In genomic region chr5:124605516-124605915, GRCh38 we compare ENCODE assay signal across 10 cellular contexts.
A peak's percentile ranks its signal among the peaks of the same experiment; 100 is the strongest.
DNase-seq lines count a peak whose midpoint lies in the region; ATAC-seq and TF ChIP-seq lines count a peak whose summit lies in the region.
"Had no signal": no experiment of that assay in that cellular context is flagged by ENCODE, and none has a peak within 500 bp of the region (broad histone marks: within the 10 kb centered on the region; RNA-seq: fewer than 3 reads in every experiment).

No MANE protein-coding gene starts in this region.

- DNase-seq in NCI-H345 (lab: John Stamatoyannopoulos, UW) (peak; percentile 53), NCI-H345 treated with DMSO at 0.1 percent for 48 hours (lab: John Stamatoyannopoulos, UW; ENCODE audit: unreplicated experiment) (no peak), fibroblast of gingiva (ENCODE audit: low read depth) (peak; percentile 40), midbrain (lab: John Stamatoyannopoulos, UW) (peak; percentile 42), upper lobe of left lung (no peak), brain microvascular endothelial cell (no peak)
- DNase-seq in NK-92 treated with Interleukin-12 subunit alpha and Interleukin-12 subunit beta, amount 100 ng/mL, for 24 hours (lab: John Stamatoyannopoulos, UW), result no peak
- DNase-seq: DND-41, NCI-H2227 treated with DMSO at 0.1 percent for 48 hours had no signal

- H3K27ac ChIP-seq in upper lobe of left lung (peak overlapping the region in 3 of 4 donors; percentile 16 to 27 (median 27)), brain microvascular endothelial cell (no peak overlapping the region)

- no peak overlapping the region for H3K4me3 ChIP-seq in upper lobe of left lung
- no peak overlapping the region for H3K4me3 ChIP-seq in brain microvascular endothelial cell (ENCODE audit: low read depth, low read length)

- in situ Hi-C loops in brain microvascular endothelial cell (cut with HindIII; ENCODE audit: low pct_ligation_motif_present, low sequenced_read_pairs), result no loop called here

- WGBS in upper lobe of left lung, 2 donors, result 53 to 54% methylated on average over 4 of the region's 4 CpGs

- peak in 1 of 2 donors; percentile 70 for ATAC-seq in upper lobe of left lung (ENCODE audit: low FRiP score in 2 of 2)
- no peak for ATAC-seq in HG03469 (IDR thresholded peaks at IDR 0.05; ENCODE audit: unreplicated experiment)

- H3K27me3 ChIP-seq in upper lobe of left lung, result no peaks in the 10 kb centered on the region
- H3K27me3 ChIP-seq in brain microvascular endothelial cell (replicated peaks), result no peaks in the 10 kb centered on the region

- TF ChIP-seq CTCF in upper lobe of left lung (IDR thresholded peaks at IDR 0.05) (no peak), brain microvascular endothelial cell (IDR thresholded peaks at IDR 0.05; ENCODE audit: low read depth, low read length, missing control alignments) (no peak)

- TF ChIP-seq POLR2A in upper lobe of left lung (IDR thresholded peaks at IDR 0.05), result no peak

- H3K4me1 ChIP-seq in upper lobe of left lung, result peaks cover under 1 to 19% (median 14%) of the 10 kb centered on the region in 4 donors

- no peaks in the 10 kb centered on the region for H3K36me3 ChIP-seq in upper lobe of left lung
- no peaks in the 10 kb centered on the region for H3K36me3 ChIP-seq in brain microvascular endothelial cell (replicated peaks)

- H3K9me3 ChIP-seq in upper lobe of left lung, result no peaks in the 10 kb centered on the region

- TF ChIP-seq EP300 in upper lobe of left lung (IDR thresholded peaks at IDR 0.05), result no peak

Comparison
In these comparisons a context has a peak if more than half of its experiments do, and no peak if none do; other contexts are left out.
1. DNase-seq: peak in NCI-H345 (single experiment), fibroblast of gingiva (single experiment) and midbrain (single experiment); none in NCI-H345 treated with DMSO at 0.1 percent for 48 hours (single experiment), upper lobe of left lung (0 of 2), NK-92 treated with Interleukin-12 subunit alpha and Interleukin-12 subunit beta, amount 100 ng/mL, for 24 hours (single experiment) and brain microvascular endothelial cell (single experiment).